In genomic region chr12:104627975-104628322, GRCh38 we compare ENCODE assay signal across 21 cellular contexts.
DNase-seq lines count a peak whose midpoint lies in the region; ATAC-seq and TF ChIP-seq lines count a peak whose summit lies in the region.
"Had no signal": no experiment of that assay in that cellular context is flagged by ENCODE, and none has a peak within 500 bp of the region (broad histone marks: within the 10 kb centered on the region; RNA-seq: fewer than 3 reads in every experiment).

No MANE protein-coding gene starts in this region.

- H3K4me3 Mint-ChIP-seq in CD4-positive, alpha-beta T cell, result no peak overlapping the region
- H3K4me3 Mint-ChIP-seq in natural killer cell (no peak overlapping the region), nephron progenitor cell (no peak overlapping the region)
- H3K4me3 Mint-ChIP-seq in CD8-positive, alpha-beta memory T cell, result no peak overlapping the region
- H3K4me3 Mint-ChIP-seq: B cell had no signal

- intact Hi-C loops in CD4-positive, alpha-beta T cell (cut with DNase I, micrococcal nuclease), result no loop called here
- intact Hi-C loops in natural killer cell (cut with micrococcal nuclease), result no loop called here
- intact Hi-C loops in left colon (cut with DNase I, micrococcal nuclease), result no loop called here

- DNase-seq in CD4-positive, alpha-beta T cell, result no peak
- no peak for DNase-seq in HL-60 (ENCODE audit: low read depth in 1 of 2, low spot score in 1 of 2)
- no peak for DNase-seq in coronary artery (ENCODE audit: low spot score)
- no peak for DNase-seq in natural killer cell
- no peak for DNase-seq in CD8-positive, alpha-beta memory T cell
- no peak for DNase-seq in left colon
- DNase-seq in nephron progenitor cell, result no peak
- no peak for DNase-seq in caudate nucleus (lab: John Stamatoyannopoulos, UW)
- DNase-seq: COR-L47; DMS53; H7; Karpas-422; MM.1S; NCI-H1105; NCI-H187 treated with DMSO at 0.1 percent for 48 hours; NCI-H2171; NCI-H510A treated with DMSO at 0.1 percent for 48 hours; NK-92 treated with Interleukin-12 subunit alpha and Interleukin-12 subunit beta, amount 100 ng/mL, for 24 hours; OCI-M1; SK-N-SH had no signal

- no peak overlapping the region for H3K27ac ChIP-seq in CD4-positive, alpha-beta T cell (ENCODE audit: low read depth, low read length)
- H3K27ac ChIP-seq in HL-60 (replicated peaks), result peak overlapping the region; percentile 4
- peak overlapping the region; percentile 66 to 70 for H3K27ac ChIP-seq in coronary artery
- no peak overlapping the region for H3K27ac ChIP-seq in CD8-positive, alpha-beta memory T cell (ENCODE audit: low read depth, low read length)
- no peak overlapping the region for H3K27ac ChIP-seq in caudate nucleus (ENCODE audit: low read depth, low read length)

- peaks cover 41% of the 10 kb centered on the region for H3K4me1 Mint-ChIP-seq in CD4-positive, alpha-beta T cell (ENCODE audit: low read depth)
- peaks cover 89 to 92% of the 10 kb centered on the region in 2 donors for H3K4me1 Mint-ChIP-seq in natural killer cell
- peaks cover 70 to 94% (median 83%) of the 10 kb centered on the region in 3 donors for H3K4me1 Mint-ChIP-seq in CD8-positive, alpha-beta memory T cell
- H3K4me1 Mint-ChIP-seq in nephron progenitor cell, result peaks cover 79% of the 10 kb centered on the region

- no peaks in the 10 kb centered on the region for H3K27me3 Mint-ChIP-seq in CD4-positive, alpha-beta T cell
- H3K27me3 Mint-ChIP-seq in natural killer cell (ENCODE audit: low read depth in 2 of 2), result no peaks in the 10 kb centered on the region
- H3K27me3 Mint-ChIP-seq in CD8-positive, alpha-beta memory T cell, result no peaks in the 10 kb centered on the region
- H3K27me3 Mint-ChIP-seq in nephron progenitor cell (ENCODE audit: low read depth, poor library complexity), result peaks cover 5% of the 10 kb centered on the region
- H3K27me3 Mint-ChIP-seq: B cell had no signal

- POLR2A ChIA-PET in CD4-positive, alpha-beta T cell (lab: Charles Lee), result no interaction called here
- POLR2A ChIA-PET in CD8-positive, alpha-beta memory T cell (lab: Charles Lee), result no interaction called here

- H3K4me1 ChIP-seq in CD8-positive, alpha-beta memory T cell (ENCODE audit: insufficient read depth, low read length), result no peaks in the 10 kb centered on the region

- H3K27me3 ChIP-seq in CD4-positive, alpha-beta T cell (ENCODE audit: control insufficient read depth, insufficient read depth, low read length), result no peaks in the 10 kb centered on the region
- H3K27me3 ChIP-seq in HL-60 (ENCODE audit: insufficient read depth, poor library complexity, severe bottlenecking), result no peaks in the 10 kb centered on the region
- H3K27me3 ChIP-seq in CD8-positive, alpha-beta memory T cell (ENCODE audit: insufficient read depth, low read length, poor library complexity, severe bottlenecking), result no peaks in the 10 kb centered on the region

- no peak for TF ChIP-seq CTCF in CD4-positive, alpha-beta T cell (IDR thresholded peaks at IDR 0.05)
- no peak for TF ChIP-seq CTCF in HL-60 (IDR thresholded peaks at IDR 0.05; ENCODE audit: insufficient read depth, low read length)
- no peak for TF ChIP-seq CTCF in coronary artery (IDR thresholded peaks at IDR 0.05)
- no peak for TF ChIP-seq CTCF in natural killer cell (IDR thresholded peaks at IDR 0.05)
- TF ChIP-seq CTCF in nephron progenitor cell (IDR thresholded peaks at IDR 0.05), result no peak

- no peak for ATAC-seq in CD4-positive, alpha-beta T cell (ENCODE audit: poor library complexity)
- ATAC-seq in natural killer cell (no peak), left colon (no peak)

- CTCF ChIA-PET in CD4-positive, alpha-beta T cell (lab: Charles Lee), result no interaction called here
- CTCF ChIA-PET in CD8-positive, alpha-beta memory T cell (lab: Charles Lee), result no interaction called here

- peak overlapping the region; percentile 33 for H3K27ac Mint-ChIP-seq in CD4-positive, alpha-beta T cell
- H3K27ac Mint-ChIP-seq in natural killer cell, result peak overlapping the region; percentile 56 to 69
- peak overlapping the region in 1 of 8 donors; percentile 36 for H3K27ac Mint-ChIP-seq in CD8-positive, alpha-beta memory T cell
- no peak overlapping the region for H3K27ac Mint-ChIP-seq in nephron progenitor cell

- H3K9me3 Mint-ChIP-seq in CD4-positive, alpha-beta T cell, result no peaks in the 10 kb centered on the region
- H3K9me3 Mint-ChIP-seq in natural killer cell (no peaks in the 10 kb centered on the region), nephron progenitor cell (no peaks in the 10 kb centered on the region)
- no peaks in the 10 kb centered on the region for H3K9me3 Mint-ChIP-seq in CD8-positive, alpha-beta memory T cell

- H3K9me3 ChIP-seq in CD4-positive, alpha-beta T cell (ENCODE audit: control insufficient read depth, low read length), result no peaks in the 10 kb centered on the region
- H3K9me3 ChIP-seq in CD8-positive, alpha-beta memory T cell (ENCODE audit: low read length), result no peaks in the 10 kb centered on the region
- H3K9me3 ChIP-seq: SK-N-SH had no signal

- H3K36me3 Mint-ChIP-seq in CD4-positive, alpha-beta T cell (ENCODE audit: low read depth), result peaks cover 5% of the 10 kb centered on the region
- no peaks in the 10 kb centered on the region for H3K36me3 Mint-ChIP-seq in natural killer cell
- peaks cover 0 to 31% (median 4%) of the 10 kb centered on the region in 3 donors for H3K36me3 Mint-ChIP-seq in CD8-positive, alpha-beta memory T cell
- H3K36me3 Mint-ChIP-seq in nephron progenitor cell (ENCODE audit: low read depth), result no peaks in the 10 kb centered on the region

- H3K36me3 ChIP-seq in CD8-positive, alpha-beta memory T cell (ENCODE audit: insufficient read depth, low read length), result no peaks in the 10 kb centered on the region

- no peak overlapping the region for H3K4me3 ChIP-seq in HL-60 (replicated peaks; ENCODE audit: insufficient read depth, low read length)
- H3K4me3 ChIP-seq in coronary artery, result no peak overlapping the region
- no peak overlapping the region for H3K4me3 ChIP-seq in CD8-positive, alpha-beta memory T cell (ENCODE audit: low read length)

Comparison
In these comparisons a context has a peak if more than half of its experiments do, and no peak if none do; other contexts are left out.
1. H3K27ac ChIP-seq: peak in HL-60 (single experiment) and coronary artery (2 of 2); none in CD4-positive, alpha-beta T cell (single experiment), CD8-positive, alpha-beta memory T cell (single experiment) and caudate nucleus (single experiment).